2 cellular contexts compared by ENCODE assay signal in genomic region chrX:88135735-88136134, GRCh38.
TF ChIP-seq lines count a peak whose summit lies in the region.

No MANE protein-coding gene starts in this region.

TF ChIP-seq in SK-N-SH, 30 proteins besides CTCF, POLR2A, EP300 and RAD21 (continued from another document):
- TF ChIP-seq IRF3 (IDR thresholded peaks at IDR 0.05; ENCODE audit: low read depth, low read length) (no peak), GABPA (IDR thresholded peaks at IDR 0.05; ENCODE audit: low read depth) (no peak), PBX3 (IDR thresholded peaks at IDR 0.05) (no peak), CHD2 (IDR thresholded peaks at IDR 0.05; ENCODE audit: low read length, partially characterized antibody) (no peak), RCOR1 (IDR thresholded peaks at IDR 0.05; ENCODE audit: low read length) (no peak), RFX5 (IDR thresholded peaks at IDR 0.05; ENCODE audit: low read length) (no peak)
TF ChIP-seq in SK-N-SH: peak in this region for 0.

TF ChIP-seq in SK-N-SH treated with all-trans-retinoic acid at 6 μM for 48 hours, 23 proteins besides CTCF, POLR2A, EP300 and RAD21 (continued from another document):
- TF ChIP-seq TSHZ2 (CRISPR knock-in tag; IDR thresholded peaks at IDR 0.05): no peak
- no peak for TF ChIP-seq ZNF565 (CRISPR knock-in tag; conservative IDR thresholded peaks at IDR 0.05; ENCODE audit: low read depth)
- TF ChIP-seq CSRNP3 (CRISPR knock-in tag; IDR thresholded peaks at IDR 0.05): no peak
- TF ChIP-seq ZFP30 (CRISPR knock-in tag; IDR thresholded peaks at IDR 0.05): no peak
- no peak for TF ChIP-seq ZFP3 (CRISPR knock-in tag; IDR thresholded peaks at IDR 0.05)
- no peak for TF ChIP-seq SNAI2 (CRISPR knock-in tag; IDR thresholded peaks at IDR 0.05)
- no peak for TF ChIP-seq ESRRG (CRISPR knock-in tag; IDR thresholded peaks at IDR 0.05)
- no peak for TF ChIP-seq POU6F1 (CRISPR knock-in tag; IDR thresholded peaks at IDR 0.05; ENCODE audit: borderline replicate concordance, low read depth)
- TF ChIP-seq OSR1 (CRISPR knock-in tag; IDR thresholded peaks at IDR 0.05): no peak
- no peak for TF ChIP-seq PATZ1 (CRISPR knock-in tag; IDR thresholded peaks at IDR 0.05; ENCODE audit: borderline replicate concordance)
- no peak for TF ChIP-seq BACH2 (CRISPR knock-in tag; IDR thresholded peaks at IDR 0.05; ENCODE audit: borderline replicate concordance)
- TF ChIP-seq CSDC2 (CRISPR knock-in tag; IDR thresholded peaks at IDR 0.05): no peak
- no peak for TF ChIP-seq TCF4 (CRISPR knock-in tag; IDR thresholded peaks at IDR 0.05; ENCODE audit: borderline replicate concordance)
- no peak for TF ChIP-seq ARNTL (CRISPR knock-in tag; IDR thresholded peaks at IDR 0.05; ENCODE audit: borderline replicate concordance, low read depth)
